In the genomic region with DNA sequence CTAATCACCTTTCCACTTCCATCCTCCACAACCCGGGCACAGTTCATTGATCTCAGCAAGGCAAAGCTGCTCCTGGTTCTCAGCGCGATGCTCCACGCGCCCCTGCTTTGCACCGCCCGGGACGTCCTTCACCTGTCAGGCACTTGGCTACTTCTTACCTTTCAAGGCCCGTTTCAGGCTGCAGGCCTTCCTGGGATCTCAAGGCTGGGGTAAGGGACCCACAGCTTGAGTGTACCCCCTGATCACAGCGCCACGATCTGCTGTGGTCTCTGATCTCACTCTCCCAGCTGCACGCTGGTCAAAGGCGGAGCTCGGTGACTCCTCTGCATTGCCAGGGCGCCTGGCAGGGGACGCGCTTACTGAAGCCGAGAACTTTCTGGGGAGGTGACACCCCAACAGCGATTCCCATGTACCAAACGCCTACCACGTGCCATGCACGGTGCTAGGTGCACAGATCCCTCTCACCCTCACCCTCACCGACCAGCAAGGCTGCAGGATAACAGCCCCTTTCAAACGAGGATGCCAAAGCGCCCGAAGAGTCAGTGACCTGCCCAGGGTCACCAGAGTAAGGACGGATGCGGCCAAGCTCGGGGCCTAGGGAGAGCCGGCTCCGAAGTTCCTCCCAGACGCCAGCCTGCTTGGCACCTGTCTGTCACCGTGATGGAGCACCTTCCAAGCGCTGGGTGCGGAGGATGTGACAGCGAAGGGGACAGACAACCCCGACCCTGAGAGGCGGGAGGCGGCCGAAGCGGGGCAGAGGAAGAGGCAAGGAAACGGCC, we compare ENCODE assay signal across 1 cellular context.
TF ChIP-seq lines count a peak whose summit lies in the region.

No MANE protein-coding gene starts in this region.

TF ChIP-seq in HepG2, 621 proteins besides CTCF, POLR2A, EP300 and RAD21 (continued from another document):
- TF ChIP-seq PRDM10 (CRISPR knock-in tag; IDR thresholded peaks at IDR 0.05; ENCODE audit: low read depth) (no peak), PHF21A (CRISPR knock-in tag; IDR thresholded peaks at IDR 0.05) (peak; percentile 51), MLXIP (CRISPR knock-in tag; IDR thresholded peaks at IDR 0.05; ENCODE audit: borderline replicate concordance) (no peak), ZNF672 (CRISPR knock-in tag; IDR thresholded peaks at IDR 0.05) (no peak), TBL1XR1 (IDR thresholded peaks at IDR 0.05; ENCODE audit: borderline replicate concordance, low read length, partially characterized antibody) (no peak), CBX5 (CRISPR knock-in tag; IDR thresholded peaks at IDR 0.05; ENCODE audit: borderline replicate concordance) (no peak), YEATS2 (CRISPR knock-in tag; IDR thresholded peaks at IDR 0.05; ENCODE audit: borderline replicate concordance) (no peak), ERF (CRISPR knock-in tag; IDR thresholded peaks at IDR 0.05) (no peak), ZMYM4 (CRISPR knock-in tag; IDR thresholded peaks at IDR 0.05) (peak; percentile 61; the same call in 1 of the 2 replicates), ZNF263 (CRISPR knock-in tag; IDR thresholded peaks at IDR 0.05) (peak; percentile 11; the same call in 1 of the 2 replicates), NR0B2 (CRISPR knock-in tag; IDR thresholded peaks at IDR 0.05) (peak; percentile 60; the same call in 1 of the 2 replicates), MED13 (CRISPR knock-in tag; IDR thresholded peaks at IDR 0.05) (no peak), SPEN (CRISPR knock-in tag; IDR thresholded peaks at IDR 0.05; ENCODE audit: low read depth) (no peak), EZH2 (conservative IDR thresholded peaks at IDR 0.05; ENCODE audit: low read depth, low read length) (no peak), THAP11 (CRISPR knock-in tag; IDR thresholded peaks at IDR 0.05) (no peak; the same call in 1 of the 2 replicates), DNMT1 (CRISPR knock-in tag; IDR thresholded peaks at IDR 0.05) (no peak), SRSF9 (IDR thresholded peaks at IDR 0.05; ENCODE audit: borderline replicate concordance, insufficient read depth, low read depth, low read length, poor library complexity, severe bottlenecking) (no peak), BCL6 (CRISPR knock-in tag; IDR thresholded peaks at IDR 0.05) (no peak), ZNF563 (CRISPR knock-in tag; IDR thresholded peaks at IDR 0.05) (no peak; the same call in 1 of the 2 replicates), ZNF296 (CRISPR knock-in tag; conservative IDR thresholded peaks at IDR 0.05) (no peak), TOE1 (CRISPR knock-in tag; IDR thresholded peaks at IDR 0.05) (no peak), FOXO1 (CRISPR knock-in tag; IDR thresholded peaks at IDR 0.05) (peak; percentile 45; the same call in 1 of the 2 replicates), HNRNPLL (IDR thresholded peaks at IDR 0.05; ENCODE audit: low read depth, low read length, poor library complexity, severe bottlenecking) (no peak), ZNF747 (CRISPR knock-in tag; IDR thresholded peaks at IDR 0.05; ENCODE audit: borderline replicate concordance) (peak; percentile 76; the same call in 1 of the 2 replicates), TFDP1 (CRISPR knock-in tag; IDR thresholded peaks at IDR 0.05; ENCODE audit: borderline replicate concordance) (peak; percentile 10; the same call in 1 of the 2 replicates), MXD4 (CRISPR knock-in tag; IDR thresholded peaks at IDR 0.05) (no peak; the same call in 1 of the 2 replicates), ZNF879 (CRISPR knock-in tag; IDR thresholded peaks at IDR 0.05) (no peak; the same call in 1 of the 2 replicates), ZNF629 (CRISPR knock-in tag; conservative IDR thresholded peaks at IDR 0.05) (no peak), ZFP1 (CRISPR knock-in tag; IDR thresholded peaks at IDR 0.05) (no peak; the same call in 1 of the 2 replicates), ZKSCAN5 (CRISPR knock-in tag; IDR thresholded peaks at IDR 0.05) (no peak; the same call in 1 of the 2 replicates), GRHL1 (CRISPR knock-in tag; conservative IDR thresholded peaks at IDR 0.05) (no peak), ZBTB46 (CRISPR knock-in tag; IDR thresholded peaks at IDR 0.05; ENCODE audit: borderline replicate concordance) (no peak), POLR2G (IDR thresholded peaks at IDR 0.05; ENCODE audit: low read depth, low read length) (no peak), TAF1 (CRISPR knock-in tag; IDR thresholded peaks at IDR 0.05) (no peak), ZNF737 (CRISPR knock-in tag; IDR thresholded peaks at IDR 0.05; ENCODE audit: borderline replicate concordance) (0 out of 2 replicates have a peak, but pooled peaks have one; percentile 65), PCBP2 (optimal IDR thresholded peaks at IDR 0.05; ENCODE audit: low read depth, low read length, poor library complexity, severe bottlenecking) (no peak), KLF11 (CRISPR knock-in tag; IDR thresholded peaks at IDR 0.05) (no peak), ZBTB3 (CRISPR knock-in tag; IDR thresholded peaks at IDR 0.05; ENCODE audit: borderline replicate concordance, low read depth) (no peak), ZSCAN12 (CRISPR knock-in tag; IDR thresholded peaks at IDR 0.05) (no peak), ZNF274 (CRISPR knock-in tag; IDR thresholded peaks at IDR 0.05) (0 out of 2 replicates have a peak, but pooled peaks have one; percentile 82), GABPA (IDR thresholded peaks at IDR 0.05; ENCODE audit: low read depth, low read length) (no peak), GABPA (CRISPR knock-in tag; IDR thresholded peaks at IDR 0.05; ENCODE audit: low read depth) (peak; percentile 17; the same call in 1 of the 2 replicates), SP1 (IDR thresholded peaks at IDR 0.05) (no peak), SP1 (CRISPR knock-in tag; IDR thresholded peaks at IDR 0.05) (no peak), ZNF10 (CRISPR knock-in tag; IDR thresholded peaks at IDR 0.05; ENCODE audit: borderline replicate concordance, low read depth) (no peak), ZNF816 (CRISPR knock-in tag; IDR thresholded peaks at IDR 0.05; ENCODE audit: borderline replicate concordance) (no peak)
- TF ChIP-seq, protein P1, sequence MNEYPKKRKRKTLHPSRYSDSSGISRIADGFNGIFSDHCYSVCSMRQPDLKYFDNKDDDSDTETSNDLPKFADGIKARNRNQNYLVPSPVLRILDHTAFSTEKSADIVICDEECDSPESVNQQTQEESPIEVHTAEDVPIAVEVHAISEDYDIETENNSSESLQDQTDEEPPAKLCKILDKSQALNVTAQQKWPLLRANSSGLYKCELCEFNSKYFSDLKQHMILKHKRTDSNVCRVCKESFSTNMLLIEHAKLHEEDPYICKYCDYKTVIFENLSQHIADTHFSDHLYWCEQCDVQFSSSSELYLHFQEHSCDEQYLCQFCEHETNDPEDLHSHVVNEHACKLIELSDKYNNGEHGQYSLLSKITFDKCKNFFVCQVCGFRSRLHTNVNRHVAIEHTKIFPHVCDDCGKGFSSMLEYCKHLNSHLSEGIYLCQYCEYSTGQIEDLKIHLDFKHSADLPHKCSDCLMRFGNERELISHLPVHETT (CRISPR knock-in tag; conservative IDR thresholded peaks at IDR 0.05): no peak; the same call in 1 of the 2 replicates
- TF ChIP-seq, protein P2, sequence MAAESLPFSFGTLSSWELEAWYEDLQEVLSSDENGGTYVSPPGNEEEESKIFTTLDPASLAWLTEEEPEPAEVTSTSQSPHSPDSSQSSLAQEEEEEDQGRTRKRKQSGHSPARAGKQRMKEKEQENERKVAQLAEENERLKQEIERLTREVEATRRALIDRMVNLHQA (CRISPR knock-in tag; IDR thresholded peaks at IDR 0.05): no peak
